Comparison of ENCODE assay signal across 15 cellular contexts in genomic region chr5:135236951-135237791, GRCh38.
A peak's percentile ranks its signal among the peaks of the same experiment; 100 is the strongest.
DNase-seq lines count a peak whose midpoint lies in the region; ATAC-seq, FAIRE-seq and TF ChIP-seq lines count a peak whose summit lies in the region.
"Had no signal": no experiment of that assay in that cellular context is flagged by ENCODE, and none has a peak within 500 bp of the region (broad histone marks: within the 10 kb centered on the region; RNA-seq: fewer than 3 reads in every experiment).

No MANE protein-coding gene starts in this region.

- CTCF ChIA-PET in HepG2 (lab: Yijun Ruan, JAX; ENCODE audit: low intra/inter-chr PET ratio, low total read pairs) = no interaction called here
- CTCF ChIA-PET in SK-N-SH (lab: Yijun Ruan, JAX) = interaction anchor here (1.0 to 1.1 kb wide), 2 partner anchors 95 to 333 kb away, joined by 3 read pairs; partner anchors contain the start of gene PCBD2

- no peaks in the 10 kb centered on the region for H4K20me1 ChIP-seq in HepG2 (ENCODE audit: insufficient read depth, low read length)
- no peaks in the 10 kb centered on the region for H4K20me1 ChIP-seq in SK-N-SH (ENCODE audit: insufficient read depth)

- no peak for ATAC-seq in HepG2
- ATAC-seq in upper lobe of right lung = no peak
- ATAC-seq: heart left ventricle had no signal

- H3K9me3 ChIP-seq in endodermal cell (ENCODE audit: control insufficient read depth, low read length) (no peaks in the 10 kb centered on the region), HepG2 (ENCODE audit: low read length) (no peaks in the 10 kb centered on the region), upper lobe of right lung (no peaks in the 10 kb centered on the region), SK-N-SH (no peaks in the 10 kb centered on the region)
- H3K9me3 ChIP-seq: heart left ventricle, transverse colon had no signal

- H3K27me3 Mint-ChIP-seq in endodermal cell (ENCODE audit: insufficient read depth) = peaks cover 16% of the 10 kb centered on the region

- H3K4me2 ChIP-seq in HepG2 (ENCODE audit: low read depth, low read length) = no peak overlapping the region
- no peak overlapping the region for H3K4me2 ChIP-seq in SK-N-SH

- H3K27ac ChIP-seq in endodermal cell (ENCODE audit: low read depth, low read length) (no peak overlapping the region), HepG2 (ENCODE audit: extremely low read length, insufficient read depth, low read length) (no peak overlapping the region), upper lobe of right lung (no peak overlapping the region), SK-N-SH (ENCODE audit: low read depth in 2 of 2, low read length in 1 of 2) (no peak overlapping the region)
- H3K27ac ChIP-seq: 22Rv1, cardiac muscle cell, heart left ventricle, transverse colon had no signal

- TF ChIP-seq RAD21 in HepG2 (CRISPR knock-in tag; IDR thresholded peaks at IDR 0.05) = no peak
- TF ChIP-seq RAD21 in SK-N-SH (IDR thresholded peaks at IDR 0.05; ENCODE audit: low read length) = no peak

- no peaks in the 10 kb centered on the region for H3K4me1 ChIP-seq in endodermal cell (ENCODE audit: control insufficient read depth, insufficient read depth, low read length)
- peaks cover 29% of the 10 kb centered on the region for H3K4me1 ChIP-seq in HepG2 (ENCODE audit: insufficient read depth, low read length)
- H3K4me1 ChIP-seq in upper lobe of right lung = peaks cover 3% of the 10 kb centered on the region
- peaks cover 9 to 63% of the 10 kb centered on the region in 2 experiments; a peak in 3 of 4 replicates for H3K4me1 ChIP-seq in SK-N-SH (ENCODE audit: control insufficient read depth in 1 of 2, insufficient read depth in 2 of 2, low read depth in 1 of 2, low read length in 1 of 2)

- H3K9me3 Mint-ChIP-seq in endodermal cell = no peaks in the 10 kb centered on the region
- H3K9me3 Mint-ChIP-seq: activated naive CD4-positive, alpha-beta T cell treated with anti-CD3 and anti-CD28 coated beads for 36 hours had no signal

- FAIRE-seq in HepG2 (lab: Jason Lieb, UNC) = no peak

- TF ChIP-seq EP300 in HepG2 (IDR thresholded peaks at IDR 0.05; ENCODE audit: low read depth in 2 of 2, low read length in 2 of 2) (no peak), HepG2 (CRISPR knock-in tag; IDR thresholded peaks at IDR 0.05; ENCODE audit: borderline replicate concordance) (no peak), SK-N-SH (IDR thresholded peaks at IDR 0.05; ENCODE audit: borderline replicate concordance in 1 of 2, low read depth in 1 of 2, low read length in 1 of 2) (no peak)

- no peaks in the 10 kb centered on the region for H3F3A ChIP-seq in SK-N-SH (replicated peaks; ENCODE audit: insufficient read depth)

- H3K4me3 ChIP-seq in endodermal cell (ENCODE audit: low read length) = no peak overlapping the region
- H3K4me3 ChIP-seq in HepG2 (replicated peaks in 1 of 3; ENCODE audit: insufficient read depth in 1 of 3, low read depth in 2 of 3, low read length in 3 of 3) = no peak overlapping the region
- H3K4me3 ChIP-seq in upper lobe of right lung = no peak overlapping the region
- no peak overlapping the region for H3K4me3 ChIP-seq in SK-N-SH (ENCODE audit: low read depth in 2 of 2, low read length in 1 of 2)
- H3K4me3 ChIP-seq: cardiac muscle cell, heart left ventricle, transverse colon had no signal

- BruUV-seq in HepG2 (replicated peaks; lab: Mats Ljungman, UMichigan) = no TSS peak

- in situ Hi-C loops in HepG2 (cut with HindIII; ENCODE audit: extremely low pct_ligation_motif_present, low pct_unique_long_range_greater_than_20kb) = no loop called here

- 90 to 96% methylated on average over 2 to 9 of the region's 9 CpGs for WGBS in endodermal cell (ENCODE audit: insufficient coverage in 1 of 2, insufficient read length in 1 of 2), 2 experiments
- WGBS in HepG2 (ENCODE audit: low lambda C conversion rate) = 91% methylated on average over 8 of the region's 9 CpGs
- WGBS in SK-N-SH (ENCODE audit: low lambda C conversion rate) = 94% methylated on average over 8 of the region's 9 CpGs

- no peaks in the 10 kb centered on the region for H3K9me2 ChIP-seq in SK-N-SH

- no peaks in the 10 kb centered on the region for H3K36me3 ChIP-seq in endodermal cell (ENCODE audit: control insufficient read depth, insufficient read depth, low read length)
- no peaks in the 10 kb centered on the region for H3K36me3 ChIP-seq in HepG2 (replicated peaks in 1 of 2; ENCODE audit: control insufficient read depth in 1 of 2, insufficient read depth in 2 of 2, low read length in 2 of 2)
- no peaks in the 10 kb centered on the region for H3K36me3 ChIP-seq in upper lobe of right lung
- no peaks in the 10 kb centered on the region for H3K36me3 ChIP-seq in SK-N-SH (replicated peaks in 1 of 2; ENCODE audit: control insufficient read depth in 1 of 2, insufficient read depth in 2 of 2, low read length in 1 of 2)
- H3K36me3 ChIP-seq: cardiac muscle cell, heart left ventricle, transverse colon had no signal

- H3K27me3 ChIP-seq in endodermal cell (ENCODE audit: control insufficient read depth, insufficient read depth, low read length, poor library complexity, severe bottlenecking) (peaks cover 13% of the 10 kb centered on the region), HepG2 (ENCODE audit: control insufficient read depth in 1 of 2, insufficient read depth in 2 of 2, low read length in 2 of 2) (no peaks in the 10 kb centered on the region), upper lobe of right lung (no peaks in the 10 kb centered on the region), SK-N-SH (ENCODE audit: insufficient read depth) (no peaks in the 10 kb centered on the region)
- H3K27me3 ChIP-seq: heart left ventricle, transverse colon had no signal

- intact Hi-C loops in HepG2 (cut with micrococcal nuclease; ENCODE audit: unreplicated experiment) = no loop called here
- intact Hi-C loops in upper lobe of right lung (cut with DNase I) = no loop called here

- H3K27ac Mint-ChIP-seq in endodermal cell = no peak overlapping the region
- H3K27ac Mint-ChIP-seq: activated naive CD4-positive, alpha-beta T cell treated with anti-CD3 and anti-CD28 coated beads for 36 hours had no signal

- peaks cover 4% of the 10 kb centered on the region for H3K4me1 Mint-ChIP-seq in endodermal cell

- DNase-seq in DMS 273 (lab: John Stamatoyannopoulos, UW; ENCODE audit: unreplicated experiment) (peak; percentile 30), DMS 273 treated with DMSO at 0.1 percent for 48 hours (lab: John Stamatoyannopoulos, UW) (no peak), endodermal cell (peak; percentile 44), HepG2 (ENCODE audit: low spot score) (no peak), upper lobe of right lung (peak; percentile 42), SK-N-SH (no peak)
- no peak for DNase-seq in stimulated activated CD4-positive, alpha-beta T cell treated with anti-CD3 and anti-CD28 coated beads, Interleukin-15, amount 100 ng/mL, for 24 hours
- DNase-seq in activated CD4-positive, alpha-beta T cell treated with anti-CD3 and anti-CD28 coated beads for 4 hours = no peak
- DNase-seq: activated naive CD4-positive, alpha-beta T cell treated with anti-CD3 and anti-CD28 coated beads for 36 hours; GDM1; NCI-H2171 treated with DMSO at 0.1 percent for 48 hours; transverse colon had no signal

- H3K4me3 Mint-ChIP-seq in endodermal cell = no peak overlapping the region
- H3K4me3 Mint-ChIP-seq: activated naive CD4-positive, alpha-beta T cell treated with anti-CD3 and anti-CD28 coated beads for 36 hours had no signal

- no peaks in the 10 kb centered on the region for H3K79me2 ChIP-seq in HepG2 (ENCODE audit: insufficient read depth, low read length)
- H3K79me2 ChIP-seq in SK-N-SH (ENCODE audit: insufficient read depth) = no peaks in the 10 kb centered on the region

- no peak overlapping the region for H3K9ac ChIP-seq in endodermal cell (ENCODE audit: extremely low read depth, low read length, poor library complexity, severe bottlenecking)
- H3K9ac ChIP-seq in HepG2 (ENCODE audit: insufficient read depth, low read depth, low read length) = no peak overlapping the region
- H3K9ac ChIP-seq in SK-N-SH = no peak overlapping the region

- TF ChIP-seq CTCF in endodermal cell (conservative IDR thresholded peaks at IDR 0.05) = no peak
- TF ChIP-seq CTCF in HepG2 (CRISPR knock-in tag; IDR thresholded peaks at IDR 0.05) = no peak
- no peak for TF ChIP-seq CTCF in upper lobe of right lung (IDR thresholded peaks at IDR 0.05)
- no peak for TF ChIP-seq CTCF in SK-N-SH (IDR thresholded peaks at IDR 0.05)

- H3K36me3 Mint-ChIP-seq in endodermal cell (ENCODE audit: low read depth) = no peaks in the 10 kb centered on the region

- H2AFZ ChIP-seq in HepG2 (ENCODE audit: low read length) = no peak overlapping the region
- no peak overlapping the region for H2AFZ ChIP-seq in SK-N-SH (ENCODE audit: low read depth)

- POLR2A ChIA-PET in HepG2 (lab: Yijun Ruan, JAX) = no interaction called here
- POLR2A ChIA-PET in SK-N-SH (lab: Yijun Ruan, JAX) = interaction anchor here (0.8 kb wide), 1 partner anchor 333 kb away, joined by 3 read pairs; the partner anchor contains the start of gene PCBD2

- TF ChIP-seq POLR2A in HepG2 (IDR thresholded peaks at IDR 0.05; ENCODE audit: insufficient read depth in 1 of 2, low read depth in 2 of 2, low read length in 2 of 2) = no peak

TF ChIP-seq in HepG2, 621 proteins besides CTCF, POLR2A, EP300 and RAD21:
- TF ChIP-seq ZNF891 (CRISPR knock-in tag; IDR thresholded peaks at IDR 0.05) (0 out of 2 replicates have a peak, but pooled peaks have one; percentile 16), ZBTB37 (CRISPR knock-in tag; IDR thresholded peaks at IDR 0.05) (no peak)

TF ChIP-seq in SK-N-SH, 30 proteins besides CTCF, POLR2A, EP300 and RAD21 (continues in another document):
- no peak for TF ChIP-seq ZBTB33 (IDR thresholded peaks at IDR 0.05; ENCODE audit: borderline replicate concordance, low read depth)
- TF ChIP-seq GATA2 (CRISPR knock-in tag; IDR thresholded peaks at IDR 0.05) = no peak
- no peak for TF ChIP-seq FOSL2 (IDR thresholded peaks at IDR 0.05; ENCODE audit: borderline replicate concordance, low read depth)
- no peak for TF ChIP-seq GABPA (IDR thresholded peaks at IDR 0.05; ENCODE audit: low read depth)
- no peak for TF ChIP-seq CHD2 (IDR thresholded peaks at IDR 0.05; ENCODE audit: low read length, partially characterized antibody)
- no peak for TF ChIP-seq FOXM1 (IDR thresholded peaks at IDR 0.05; ENCODE audit: low read depth)

Comparison
In these comparisons a context has a peak if more than half of its experiments do, and no peak if none do; other contexts are left out.
1. DNase-seq: peak in DMS 273 (single experiment), endodermal cell (single experiment) and upper lobe of right lung (single experiment); none in DMS 273 treated with DMSO at 0.1 percent for 48 hours (single experiment), HepG2 (single experiment), stimulated activated CD4-positive, alpha-beta T cell treated with anti-CD3 and anti-CD28 coated beads, Interleukin-15, amount 100 ng/mL, for 24 hours (single experiment), activated CD4-positive, alpha-beta T cell treated with anti-CD3 and anti-CD28 coated beads for 4 hours (0 of 2) and SK-N-SH (single experiment).